12 cellular contexts compared by ENCODE assay signal in genomic region chr6:75348882-75349261, GRCh38.
DNase-seq lines count a peak whose midpoint lies in the region; ATAC-seq and TF ChIP-seq lines count a peak whose summit lies in the region.
"Had no signal": no experiment of that assay in that cellular context is flagged by ENCODE, and none has a peak within 500 bp of the region (broad histone marks: within the 10 kb centered on the region; RNA-seq: fewer than 3 reads in every experiment).

No MANE protein-coding gene starts in this region.

- POLR2A ChIA-PET in Caco-2 (lab: Charles Lee) (no interaction called here), WTC11 (lab: Charles Lee) (interaction anchor here (0.9 to 1.2 kb wide), 5 partner anchors 11 to 54 kb away, joined by 3 to 5 read pairs (median 4); no protein-coding TSS in a partner anchor)

- ATAC-seq in WTC11, result peak; percentile 4; the same call in 1 of the 2 replicates
- no peak for ATAC-seq in GM19463 (IDR thresholded peaks at IDR 0.05; ENCODE audit: unreplicated experiment)
- no peak for ATAC-seq in right lobe of liver
- ATAC-seq in HG03342 (IDR thresholded peaks at IDR 0.05; ENCODE audit: unreplicated experiment), result no peak

- intact Hi-C loops in Caco-2 (cut with micrococcal nuclease; ENCODE audit: unreplicated experiment), result loop anchor here (5.0 kb wide), 1 partner anchor 52 kb away; no protein-coding TSS in a partner anchor
- intact Hi-C loops in right lobe of liver (cut with DNase I), result no loop called here

- H3K9ac ChIP-seq in iPS-15b (ENCODE audit: low read depth, low read length) (no peak overlapping the region), parathyroid adenoma (no peak overlapping the region)

- BruUV-seq in Caco-2 (replicated peaks; lab: Mats Ljungman, UMichigan), result no TSS peak

- CTCF ChIA-PET in Caco-2 (lab: Charles Lee) (no interaction called here), WTC11 (lab: Charles Lee) (interaction anchor here (0.6 to 1.8 kb wide), 8 partner anchors 13 to 116 kb away, joined by 3 to 6 read pairs (median 3); no protein-coding TSS in a partner anchor)

- H3K27ac Mint-ChIP-seq in Caco-2 (ENCODE audit: unreplicated experiment) (no peak overlapping the region), WTC11 (no peak overlapping the region; the same call in 1 of the 2 replicates)
- H3K27ac Mint-ChIP-seq: activated naive CD8-positive, alpha-beta T cell; naive B cell had no signal

- DNase-seq in Caco-2 (no peak), WTC11 (ENCODE audit: low spot score) (no peak), DMS53 treated with DMSO at 0.1 percent for 48 hours (lab: John Stamatoyannopoulos, UW; ENCODE audit: unreplicated experiment) (no peak), right lobe of liver (no peak)
- DNase-seq: MM.1S, naive B cell, small intestine had no signal

- H3K9me3 Mint-ChIP-seq in Caco-2 (ENCODE audit: unreplicated experiment) (peaks cover 8% of the 10 kb centered on the region), WTC11 (no peaks in the 10 kb centered on the region)
- H3K9me3 Mint-ChIP-seq: naive B cell had no signal

- H3K36me3 Mint-ChIP-seq in Caco-2 (ENCODE audit: insufficient read depth, unreplicated experiment) (no peaks in the 10 kb centered on the region), WTC11 (no peaks in the 10 kb centered on the region)
- H3K36me3 Mint-ChIP-seq: activated naive CD8-positive, alpha-beta T cell; naive B cell had no signal

- H3K9me3 ChIP-seq in Caco-2 (no peaks in the 10 kb centered on the region), iPS-15b (ENCODE audit: control insufficient read depth, insufficient read depth, low read length) (no peaks in the 10 kb centered on the region), parathyroid adenoma (ENCODE audit: control insufficient read depth, low read length) (no peaks in the 10 kb centered on the region), right lobe of liver (no peaks in the 10 kb centered on the region)

- H3K27ac ChIP-seq in parathyroid adenoma (no peak overlapping the region), right lobe of liver (no peak overlapping the region)

- no peak for TF ChIP-seq POLR2A in right lobe of liver (IDR thresholded peaks at IDR 0.05)

- no peaks in the 10 kb centered on the region for H3K27me3 ChIP-seq in Caco-2 (replicated peaks; ENCODE audit: control insufficient read depth, insufficient read depth, low read length)
- no peaks in the 10 kb centered on the region for H3K27me3 ChIP-seq in iPS-15b (ENCODE audit: control insufficient read depth, insufficient read depth, low read length)
- H3K27me3 ChIP-seq in parathyroid adenoma (ENCODE audit: control insufficient read depth, insufficient read depth, low read length), result no peaks in the 10 kb centered on the region
- no peaks in the 10 kb centered on the region for H3K27me3 ChIP-seq in right lobe of liver

- H3K4me3 ChIP-seq in Caco-2 (ENCODE audit: low read depth, low read length) (peak overlapping the region; percentile 26; the same call in 1 of the 2 replicates), iPS-15b (ENCODE audit: low read depth, low read length) (peak overlapping the region; percentile 77), parathyroid adenoma (ENCODE audit: low read depth, low read length) (no peak overlapping the region), right lobe of liver (peak overlapping the region in 1 of 3 donors; percentile 33)

- H3K36me3 ChIP-seq in Caco-2 (ENCODE audit: control insufficient read depth, insufficient read depth, low read length) (no peaks in the 10 kb centered on the region), iPS-15b (ENCODE audit: control insufficient read depth, insufficient read depth, low read length) (no peaks in the 10 kb centered on the region), parathyroid adenoma (ENCODE audit: control insufficient read depth, insufficient read depth, low read length) (no peaks in the 10 kb centered on the region), right lobe of liver (no peaks in the 10 kb centered on the region)

- TF ChIP-seq CTCF in Caco-2 (IDR thresholded peaks at IDR 0.05; ENCODE audit: insufficient read depth in 1 of 2, low read depth in 1 of 2, low read length in 1 of 2, severe bottlenecking in 1 of 2, unreplicated experiment in 1 of 2) (no peak), WTC11 (IDR thresholded peaks at IDR 0.05) (no peak), parathyroid adenoma (IDR thresholded peaks at IDR 0.05) (no peak), right lobe of liver (IDR thresholded peaks at IDR 0.05) (no peak)

- peak overlapping the region; percentile 66 for H3K4me2 ChIP-seq in parathyroid adenoma (ENCODE audit: low read length)

- peaks cover 9% of the 10 kb centered on the region; the same call in 1 of the 2 replicates for H3K4me1 ChIP-seq in Caco-2
- peaks cover 4% of the 10 kb centered on the region for H3K4me1 ChIP-seq in iPS-15b (ENCODE audit: control insufficient read depth, insufficient read depth, low read length)
- peaks cover 4% of the 10 kb centered on the region for H3K4me1 ChIP-seq in parathyroid adenoma
- H3K4me1 ChIP-seq in right lobe of liver, result peaks cover 0 to 10% (median 0%) of the 10 kb centered on the region in 4 donors

- H3K4me1 Mint-ChIP-seq in Caco-2 (ENCODE audit: low read depth, unreplicated experiment) (peaks cover 6% of the 10 kb centered on the region), WTC11 (peaks cover 50% of the 10 kb centered on the region)
- H3K4me1 Mint-ChIP-seq: naive B cell had no signal

- H3K4me3 Mint-ChIP-seq in Caco-2 (ENCODE audit: unreplicated experiment) (peak overlapping the region; percentile 72), WTC11 (peak overlapping the region; percentile 81)
- H3K4me3 Mint-ChIP-seq: activated naive CD8-positive, alpha-beta T cell; naive B cell had no signal

- H2AFZ ChIP-seq in parathyroid adenoma, result no peak overlapping the region

- H3K27me3 Mint-ChIP-seq in Caco-2 (ENCODE audit: insufficient read depth, unreplicated experiment) (peaks cover 4% of the 10 kb centered on the region), WTC11 (ENCODE audit: low read depth) (no peaks in the 10 kb centered on the region; the same call in 1 of the 2 replicates)

- no peaks in the 10 kb centered on the region for H3K79me2 ChIP-seq in parathyroid adenoma

TF ChIP-seq in WTC11, 78 proteins besides CTCF, POLR2A, EP300 and RAD21:
- no peak for TF ChIP-seq RORB (CRISPR knock-in tag; IDR thresholded peaks at IDR 0.05)
- TF ChIP-seq E2F1 (CRISPR knock-in tag; IDR thresholded peaks at IDR 0.05), result no peak
- TF ChIP-seq ZBTB21 (CRISPR knock-in tag; IDR thresholded peaks at IDR 0.05; ENCODE audit: borderline replicate concordance), result no peak
- TF ChIP-seq MLX (CRISPR knock-in tag; IDR thresholded peaks at IDR 0.05), result no peak
- TF ChIP-seq PRDM15 (CRISPR knock-in tag; IDR thresholded peaks at IDR 0.05), result no peak
- no peak for TF ChIP-seq CDX4 (CRISPR knock-in tag; IDR thresholded peaks at IDR 0.05; ENCODE audit: borderline replicate concordance)
- no peak for TF ChIP-seq SOX15 (CRISPR knock-in tag; IDR thresholded peaks at IDR 0.05)
